In the genomic region with DNA sequence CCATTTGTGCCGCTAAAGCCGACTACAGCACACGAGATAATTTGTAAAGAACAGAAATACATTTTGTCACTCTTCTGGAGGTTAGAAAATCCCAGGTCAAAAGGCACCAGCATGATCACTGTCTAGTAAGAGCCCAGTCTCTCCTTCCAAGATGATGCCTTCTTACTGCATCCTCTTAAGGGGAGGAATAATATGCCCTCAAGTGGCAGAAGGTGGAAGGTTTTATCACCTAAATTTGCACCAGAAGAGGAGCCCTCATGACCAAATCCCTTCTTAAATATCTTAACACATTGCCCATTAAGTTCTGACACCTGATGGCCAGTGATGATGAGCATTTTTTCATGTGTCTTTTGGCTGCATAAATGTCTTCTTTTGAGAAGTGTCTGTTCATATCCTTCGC, we compare ENCODE assay signal across 13 cellular contexts.
A peak's percentile ranks its signal among the peaks of the same experiment; 100 is the strongest.
DNase-seq lines count a peak whose midpoint lies in the region; ATAC-seq, FAIRE-seq and TF ChIP-seq lines count a peak whose summit lies in the region.
"Had no signal": no experiment of that assay in that cellular context is flagged by ENCODE, and none has a peak within 500 bp of the region (broad histone marks: within the 10 kb centered on the region; RNA-seq: fewer than 3 reads in every experiment).

No MANE protein-coding gene starts in this region.

- no peaks in the 10 kb centered on the region for H3K36me3 ChIP-seq in iPS DF 6.9 (ENCODE audit: control insufficient read depth, insufficient read depth, low read length)
- H3K36me3 ChIP-seq: neutrophil, stomach had no signal

- no peak for ATAC-seq in GM21717 (IDR thresholded peaks at IDR 0.05; ENCODE audit: unreplicated experiment)

- DNase-seq in HT1080 (ENCODE audit: low read depth) (peak; percentile 31), SK-MEL-5 (ENCODE audit: low read depth, low spot score) (peak; percentile 64), iPS DF 6.9 (ENCODE audit: low read depth, low spot score) (peak; percentile 33), GM12891 (ENCODE audit: insufficient read length, low spot score) (no peak), T-helper 9 cell (no peak), posterior cingulate gyrus (no peak)
- DNase-seq: DMS79 treated with DMSO at 0.1 percent for 48 hours; NCI-H774; stimulated activated CD4-positive, alpha-beta T cell treated with anti-CD3 and anti-CD28 coated beads, Interleukin-1b, Interleukin-23, amount 100 ng/mL, for 48 hours; stomach had no signal

- no peak for TF ChIP-seq POLR2A in GM12891 (IDR thresholded peaks at IDR 0.05; ENCODE audit: low read depth, low read length)

- no peaks in the 10 kb centered on the region for H3K9me3 ChIP-seq in iPS DF 6.9 (ENCODE audit: control insufficient read depth, insufficient read depth, low read length)
- H3K9me3 ChIP-seq: neutrophil, stomach had no signal

- H3K27me3 ChIP-seq in iPS DF 6.9 (ENCODE audit: control insufficient read depth, insufficient read depth, low read length): no peaks in the 10 kb centered on the region
- H3K27me3 ChIP-seq: neutrophil, stomach had no signal

- H3K27ac ChIP-seq in iPS DF 6.9 (ENCODE audit: low read length): no peak overlapping the region
- H3K27ac ChIP-seq: neutrophil, stomach had no signal

- intact Hi-C loops in posterior cingulate gyrus (cut with DNase I): no loop called here

- no peak for FAIRE-seq in GM12891 (lab: Jason Lieb, UNC)

- peak; percentile 28; the same call in 1 of the 3 replicates for TF ChIP-seq CTCF in GM12872 (IDR thresholded peaks at IDR 0.05; ENCODE audit: insufficient read depth, low read depth, low read length)

- in situ Hi-C loops in SK-MEL-5 (cut with HindIII; ENCODE audit: low pct_unique_long_range_greater_than_20kb, low sequenced_read_pairs): no loop called here

- no peaks in the 10 kb centered on the region for H3K4me1 ChIP-seq in iPS DF 6.9 (ENCODE audit: control insufficient read depth, insufficient read depth, low read length)
- H3K4me1 ChIP-seq: stomach had no signal

- WGBS in iPS DF 6.9 (ENCODE audit: insufficient coverage, insufficient read length): no CpG with 5 or more reads among the region's 4 CpGs

- H3K4me3 ChIP-seq in iPS DF 6.9 (ENCODE audit: low read length): no peak overlapping the region
- H3K4me3 ChIP-seq: stomach had no signal

TF ChIP-seq in GM12891, 5 proteins besides CTCF, POLR2A, EP300 and RAD21:
- TF ChIP-seq SPI1 (IDR thresholded peaks at IDR 0.05; ENCODE audit: low read depth, low read length) (no peak), POU2F2 (IDR thresholded peaks at IDR 0.05; ENCODE audit: low read depth, low read length) (no peak), POLR2AphosphoS5 (IDR thresholded peaks at IDR 0.05; ENCODE audit: low read depth, low read length) (no peak), TAF1 (IDR thresholded peaks at IDR 0.05; ENCODE audit: low read depth, low read length) (no peak), PAX5 (IDR thresholded peaks at IDR 0.05; ENCODE audit: insufficient read depth, low read length, severe bottlenecking) (no peak)
TF ChIP-seq in GM12891: peak in this region for 0.

Comparison
In these comparisons a context has a peak if more than half of its experiments do, and no peak if none do; other contexts are left out.
1. DNase-seq: peak in HT1080 (single experiment), SK-MEL-5 (single experiment) and iPS DF 6.9 (single experiment); none in GM12891 (single experiment), T-helper 9 cell (single experiment) and posterior cingulate gyrus (0 of 10).